1 cellular context compared by ENCODE assay signal in the genomic region with DNA sequence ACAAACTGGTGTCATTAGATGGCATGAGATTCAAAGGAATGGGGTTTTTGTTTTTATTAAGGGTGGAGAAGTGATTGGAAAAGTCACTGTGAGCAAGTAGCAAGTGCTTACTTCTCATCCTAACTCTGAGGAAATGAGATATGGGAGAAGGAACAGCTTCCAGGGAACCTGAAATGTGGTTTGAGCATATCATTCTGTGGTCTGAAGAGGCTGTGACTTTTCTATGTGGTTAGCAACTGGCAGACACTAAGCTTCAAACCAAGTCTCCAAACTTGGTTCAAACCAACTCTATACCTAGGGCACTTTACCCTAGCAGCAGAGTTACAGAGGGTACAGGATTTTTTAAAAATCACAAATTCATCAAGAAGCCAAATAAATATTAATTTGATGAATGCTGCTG.
TF ChIP-seq lines count a peak whose summit lies in the region.

No MANE protein-coding gene starts in this region.

TF ChIP-seq in IMR-90, 13 proteins besides CTCF, POLR2A, EP300 and RAD21:
- TF ChIP-seq MAFK (IDR thresholded peaks at IDR 0.05; ENCODE audit: low read depth, low read length) (no peak), MXI1 (IDR thresholded peaks at IDR 0.05; ENCODE audit: borderline replicate concordance, low read depth, low read length) (no peak), NFE2L2 (IDR thresholded peaks at IDR 0.05; ENCODE audit: low read depth, low read length) (no peak), CHD1 (IDR thresholded peaks at IDR 0.05; ENCODE audit: low read depth, low read length) (no peak), CEBPB (IDR thresholded peaks at IDR 0.05; ENCODE audit: low read depth, low read length) (no peak), ELK1 (IDR thresholded peaks at IDR 0.05; ENCODE audit: borderline replicate concordance, low read depth, low read length) (no peak), FOS (IDR thresholded peaks at IDR 0.05; ENCODE audit: low read depth, low read length) (no peak), RFX5 (IDR thresholded peaks at IDR 0.05; ENCODE audit: low read depth, low read length) (no peak)
TF ChIP-seq in IMR-90: peak in this region for 0.
